ENCODE assay signal across 16 cellular contexts in the genomic region with DNA sequence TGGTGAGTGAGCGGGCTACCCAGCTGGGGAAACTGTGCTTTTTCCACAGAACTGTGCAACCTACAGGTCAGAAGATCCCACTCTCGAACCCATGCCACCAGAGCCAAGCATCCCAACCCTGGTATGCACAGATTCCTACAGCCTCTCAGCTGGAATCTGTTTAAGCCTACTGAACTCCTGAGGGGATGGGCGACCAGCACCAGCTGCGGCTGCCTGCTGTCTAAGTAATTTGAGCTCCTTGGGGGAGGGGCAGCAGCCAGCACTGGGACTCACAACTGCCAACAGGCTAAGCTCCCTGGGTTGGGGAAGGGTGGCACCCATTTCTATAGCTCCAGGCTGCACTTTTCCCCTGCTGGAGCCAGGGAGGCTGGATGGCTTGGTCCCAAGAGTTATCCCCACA. TPM values are rescaled to one million over a fixed set of nuclear protein-coding genes. Genes with fewer than 3 reads are reported as not detected.
DNase-seq lines count a peak whose midpoint lies in the region; ATAC-seq and TF ChIP-seq lines count a peak whose summit lies in the region.
"Had no signal": no experiment of that assay in that cellular context is flagged by ENCODE, and none has a peak within 500 bp of the region (broad histone marks: within the 10 kb centered on the region; RNA-seq: fewer than 3 reads in every experiment).

No MANE protein-coding gene starts in this region.

- H3K4me3 ChIP-seq in H7 (ENCODE audit: insufficient read depth, low read depth, low read length): no peak overlapping the region
- H3K4me3 ChIP-seq: gastroesophageal sphincter, right atrium auricular region had no signal

- H3K4me3 Mint-ChIP-seq in WTC11: no peak overlapping the region
- no peak overlapping the region for H3K4me3 Mint-ChIP-seq in osteocyte (ENCODE audit: unreplicated experiment)
- H3K4me3 Mint-ChIP-seq: mesothelial cell of epicardium had no signal

- H3K27ac Mint-ChIP-seq in WTC11: no peak overlapping the region
- peak overlapping the region; percentile 77 for H3K27ac Mint-ChIP-seq in osteocyte (ENCODE audit: unreplicated experiment)
- H3K27ac Mint-ChIP-seq: mesothelial cell of epicardium had no signal

- H3K36me3 Mint-ChIP-seq in WTC11 (peaks cover 3% of the 10 kb centered on the region; the same call in 1 of the 2 replicates), osteocyte (ENCODE audit: unreplicated experiment) (peaks cover 12% of the 10 kb centered on the region)
- H3K36me3 Mint-ChIP-seq: mesothelial cell of epicardium had no signal

- ATAC-seq in WTC11: peak; percentile 75
- no peak for ATAC-seq in HG03342 (IDR thresholded peaks at IDR 0.05; ENCODE audit: unreplicated experiment)
- no peak for ATAC-seq in stimulated activated naive CD8-positive, alpha-beta T cell treated with anti-CD3 and anti-CD28 coated beads, Interleukin-15, Interleukin-2, amounts not matched to agents 100 U/mL and 50 U/mL, for 24 hours
- ATAC-seq: gastroesophageal sphincter had no signal

- TF ChIP-seq CTCF in WTC11 (IDR thresholded peaks at IDR 0.05): no peak
- TF ChIP-seq CTCF in osteocyte (IDR thresholded peaks at IDR 0.05): no peak

- H3K27me3 Mint-ChIP-seq in WTC11 (ENCODE audit: low read depth) (peaks cover 26% of the 10 kb centered on the region), osteocyte (ENCODE audit: unreplicated experiment) (no peaks in the 10 kb centered on the region)

- CTCF ChIA-PET in WTC11 (lab: Charles Lee): interaction anchor here (0.6 to 1.3 kb wide), 4 partner anchors 11 to 494 kb away, joined by 3 to 13 read pairs (median 3); no protein-coding TSS in a partner anchor

- H3K27me3 ChIP-seq in H7 (ENCODE audit: control insufficient read depth, insufficient read depth, low read length): no peaks in the 10 kb centered on the region
- H3K27me3 ChIP-seq: right atrium auricular region had no signal

- no peaks in the 10 kb centered on the region for H3K36me3 ChIP-seq in H7 (replicated peaks; ENCODE audit: control insufficient read depth, insufficient read depth, low read length)
- H3K36me3 ChIP-seq: gastroesophageal sphincter, right atrium auricular region had no signal

- POLR2A ChIA-PET in WTC11 (lab: Charles Lee): no interaction called here

- H3K9me3 Mint-ChIP-seq in WTC11 (peaks cover 6% of the 10 kb centered on the region), osteocyte (ENCODE audit: unreplicated experiment) (no peaks in the 10 kb centered on the region)

- peak; percentile 60 for DNase-seq in H7
- DNase-seq in NCI-H2107 treated with DMSO at 0.1 percent for 48 hours (lab: John Stamatoyannopoulos, UW; ENCODE audit: unreplicated experiment): peak; percentile 66
- DNase-seq in WTC11 (ENCODE audit: low spot score): peak; percentile 69
- DNase-seq in osteocyte (ENCODE audit: extremely low spot score, unreplicated experiment): no peak
- DNase-seq in midbrain (lab: John Stamatoyannopoulos, UW): no peak
- DNase-seq in stimulated activated naive CD8-positive, alpha-beta T cell treated with anti-CD3 and anti-CD28 coated beads, Interleukin-15, Interleukin-2, amounts not matched to agents 100 U/mL and 50 U/mL, for 24 hours: no peak
- no peak for DNase-seq in anterior cingulate cortex (lab: John Stamatoyannopoulos, UW)
- DNase-seq: activated CD8-positive, alpha-beta memory T cell treated with anti-CD3 and anti-CD28 coated beads, Interleukin-2, amount 50 U/mL, for 48 hours; caudate nucleus; GOT3; NCI-H226; T1000 had no signal

- H3K4me1 Mint-ChIP-seq in WTC11 (peaks cover 45% of the 10 kb centered on the region), osteocyte (ENCODE audit: unreplicated experiment) (peaks cover 42% of the 10 kb centered on the region)

TF ChIP-seq in WTC11, 78 proteins besides CTCF, POLR2A, EP300 and RAD21:
- TF ChIP-seq ZNF423 (CRISPR knock-in tag; IDR thresholded peaks at IDR 0.05) (peak; percentile 93), NR3C1 (CRISPR knock-in tag; conservative IDR thresholded peaks at IDR 0.05; ENCODE audit: low read depth) (no peak), SOX15 (CRISPR knock-in tag; IDR thresholded peaks at IDR 0.05) (no peak), ERG (CRISPR knock-in tag; IDR thresholded peaks at IDR 0.05) (0 out of 2 replicates have a peak, but pooled peaks have one; percentile 33), ZNF281 (CRISPR knock-in tag; IDR thresholded peaks at IDR 0.05) (peak; percentile 80), FOXP1 (CRISPR knock-in tag; IDR thresholded peaks at IDR 0.05; ENCODE audit: borderline replicate concordance) (0 out of 2 replicates have a peak, but pooled peaks have one; percentile 35), SMAD3 (CRISPR knock-in tag; IDR thresholded peaks at IDR 0.05; ENCODE audit: borderline replicate concordance) (no peak), USF1 (CRISPR knock-in tag; IDR thresholded peaks at IDR 0.05) (no peak), TEAD1 (CRISPR knock-in tag; IDR thresholded peaks at IDR 0.05) (peak; percentile 33; the same call in 1 of the 2 replicates), SP1 (CRISPR knock-in tag; conservative IDR thresholded peaks at IDR 0.05) (peak; percentile 53; the same call in 1 of the 2 replicates)

RNA-seq across cellular contexts. Expression of gene CYP27C1, which starts 11.8 kb away (rescaled TPM):
- 0.59 and 0.83 TPM in 2 replicates for total RNA-seq in H7 (2014; rRNA removed; shearing (Covaris generic))
- total RNA-seq in WTC11 (2021): 2.1 to 2.9 TPM (median 2.4 TPM) in 3 replicates
- 21.9 and 24.9 TPM in 2 replicates for total RNA-seq in osteocyte

Comparison
In these comparisons a context has a peak if more than half of its experiments do, and no peak if none do; other contexts are left out.
1. DNase-seq: peak in H7 (single experiment), NCI-H2107 treated with DMSO at 0.1 percent for 48 hours (single experiment) and WTC11 (single experiment); none in osteocyte (single experiment), midbrain (single experiment), stimulated activated naive CD8-positive, alpha-beta T cell treated with anti-CD3 and anti-CD28 coated beads, Interleukin-15, Interleukin-2, amounts not matched to agents 100 U/mL and 50 U/mL, for 24 hours (single experiment) and anterior cingulate cortex (0 of 58).